8 cellular contexts compared by ENCODE assay signal in genomic region chr7:80681272-80681885, GRCh38. TPM values are rescaled to one million over a fixed set of nuclear protein-coding genes. Genes with fewer than 3 reads are reported as not detected.
DNase-seq lines count a peak whose midpoint lies in the region; ATAC-seq, FAIRE-seq and TF ChIP-seq lines count a peak whose summit lies in the region.

No MANE protein-coding gene starts in this region.

- H3K4me3 ChIP-seq in keratinocyte (ENCODE audit: control insufficient read depth in 2 of 3, extremely low read depth in 1 of 3, insufficient read depth in 2 of 3, low read depth in 1 of 3, low read length in 3 of 3) = no peak overlapping the region

- dilution Hi-C loops in keratinocyte (cut with MboI; ENCODE audit: extremely low pct_ligation_motif_present, low sequenced_read_pairs) = no loop called here

- H3K27ac ChIP-seq in keratinocyte (ENCODE audit: control insufficient read depth, insufficient read depth, low read length) = no peak overlapping the region

- FAIRE-seq in TTC549 (lab: Jason Lieb, UNC) (peak; percentile 39), keratinocyte (lab: Jason Lieb, UNC) (no peak)

- H3K36me3 ChIP-seq in keratinocyte (ENCODE audit: control insufficient read depth in 2 of 2, extremely low read depth in 1 of 2, insufficient read depth in 2 of 2, low read length in 2 of 2) = no peaks in the 10 kb centered on the region

- H3K79me2 ChIP-seq in keratinocyte (ENCODE audit: control insufficient read depth, insufficient read depth, low read length) = no peaks in the 10 kb centered on the region

- DNase-seq in SIG-M5 treated with dmso at 0.1 percent for 504 hours (lab: John Stamatoyannopoulos, UW; ENCODE audit: unreplicated experiment) (peak; percentile 57), SIG-M5 (lab: John Stamatoyannopoulos, UW) (no peak), HT1080 (ENCODE audit: low read depth) (peak; percentile 29), keratinocyte (ENCODE audit: low read depth, low spot score) (no peak), G401 (ENCODE audit: low spot score) (no peak)

- TF ChIP-seq CTCF in keratinocyte (optimal IDR thresholded peaks at IDR 0.05 in 1 of 3, IDR thresholded peaks at IDR 0.05 in 1 of 3, conservative IDR thresholded peaks at IDR 0.05 in 1 of 3; ENCODE audit: extremely low read depth in 1 of 3, insufficient read depth in 2 of 3, low read length in 3 of 3) = peak; percentile 48 to 54 (median 51)

- no peaks in the 10 kb centered on the region for H3K27me3 ChIP-seq in keratinocyte (ENCODE audit: control insufficient read depth, extremely low read depth, insufficient read depth, low read length)

- H2AFZ ChIP-seq in keratinocyte (ENCODE audit: control insufficient read depth, low read length) = no peak overlapping the region

- H3K9me3 ChIP-seq in keratinocyte (ENCODE audit: control insufficient read depth, low read depth, low read length) = no peaks in the 10 kb centered on the region

- no peak for ATAC-seq in GM19467 (IDR thresholded peaks at IDR 0.05; ENCODE audit: unreplicated experiment)
- ATAC-seq in HG02970 (IDR thresholded peaks at IDR 0.05; ENCODE audit: low FRiP score, unreplicated experiment) = no peak

- in situ Hi-C loops in G401 (cut with HindIII; ENCODE audit: low sequenced_read_pairs) = no loop called here

- no peaks in the 10 kb centered on the region for H4K20me1 ChIP-seq in keratinocyte (ENCODE audit: control insufficient read depth, extremely low read depth, insufficient read depth, low read length)

- H3K9ac ChIP-seq in keratinocyte (ENCODE audit: control insufficient read depth, extremely low read depth, insufficient read depth, low read length) = no peak overlapping the region

- peaks cover 10% of the 10 kb centered on the region for H3K4me1 ChIP-seq in keratinocyte (ENCODE audit: control insufficient read depth, extremely low read depth, insufficient read depth, low read length)

- no peaks in the 10 kb centered on the region for H3K9me1 ChIP-seq in keratinocyte (ENCODE audit: control insufficient read depth, extremely low read depth, insufficient read depth, low read length)

- H3K4me2 ChIP-seq in keratinocyte (ENCODE audit: control insufficient read depth, extremely low read depth, insufficient read depth, low read depth, low read length) = no peak overlapping the region

RNA-seq across cellular contexts. Expression of gene CD36, which starts 42.9 kb away (rescaled TPM):
- not detected in 2 replicates for total RNA-seq in HT1080 (2014; rRNA removed; shearing (Covaris generic))
- polyA plus RNA-seq in HT1080 (2015; cell fraction: cytosol; rRNA removed) = 0.14 TPM in 1 of 2 replicates, not detected in the other
- not detected in 2 replicates for polyA plus RNA-seq in HT1080 (2015; cell fraction: nucleus; rRNA removed)
- 0.05 to 1.1 TPM (median 0.59 TPM) in 3 replicates for polyA plus RNA-seq in keratinocyte
- 11.9 TPM for polyA plus RNA-seq in keratinocyte (2011; ENCODE audit: low read depth)
- polyA plus RNA-seq in keratinocyte (2011; cell fraction: cytosol; rRNA removed) = 0.16 and 0.19 TPM in 2 replicates
- polyA plus RNA-seq in keratinocyte (2011; cell fraction: nucleus; rRNA removed) = 0.45 and 1.1 TPM in 2 replicates
- polyA plus RNA-seq in keratinocyte (2012; ENCODE audit: low replicate concordance) = 0.10 and 8.0 TPM in 2 replicates
- 0.96 TPM in 1 of 3 replicates, not detected in the others for polyA minus RNA-seq in keratinocyte
- polyA minus RNA-seq in keratinocyte (2011; cell fraction: cytosol; rRNA and poly(A)+ RNA removed) = not detected
- 0.84 and 1.8 TPM in 2 replicates for polyA minus RNA-seq in keratinocyte (2011; cell fraction: nucleus; rRNA and poly(A)+ RNA removed)
- not detected in 2 replicates for total RNA-seq in G401 (2014; rRNA removed; shearing (Covaris generic))

Comparison
In these comparisons a context has a peak if more than half of its experiments do, and no peak if none do; other contexts are left out.
1. DNase-seq: peak in SIG-M5 treated with dmso at 0.1 percent for 504 hours (single experiment) and HT1080 (single experiment); none in SIG-M5 (single experiment), keratinocyte (single experiment) and G401 (single experiment).